22 cellular contexts compared by ENCODE assay signal in the genomic region with DNA sequence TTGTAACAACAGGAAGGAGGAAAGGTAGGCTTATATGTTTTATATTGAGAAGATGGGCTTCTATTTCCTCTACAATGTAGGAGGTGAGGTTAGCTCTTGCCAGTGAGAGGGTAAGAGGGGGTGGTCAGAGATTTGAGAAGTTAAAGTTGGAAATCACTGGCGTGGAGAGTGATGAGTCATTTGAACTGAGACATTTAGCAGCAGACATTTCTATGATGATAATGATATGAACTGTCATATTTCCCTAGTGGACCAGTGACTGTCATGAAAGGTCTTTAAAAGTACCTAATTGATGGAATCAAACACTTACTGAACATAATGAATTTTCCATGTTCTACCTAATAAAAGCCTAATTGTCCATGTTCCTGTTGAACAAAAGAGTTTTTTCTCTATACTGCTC.
A peak's percentile ranks its signal among the peaks of the same experiment; 100 is the strongest.
DNase-seq lines count a peak whose midpoint lies in the region; ATAC-seq, FAIRE-seq and TF ChIP-seq lines count a peak whose summit lies in the region.
"Had no signal": no experiment of that assay in that cellular context is flagged by ENCODE, and none has a peak within 500 bp of the region (broad histone marks: within the 10 kb centered on the region; RNA-seq: fewer than 3 reads in every experiment).

No MANE protein-coding gene starts in this region.

- peaks cover 11% of the 10 kb centered on the region for H3K9me3 Mint-ChIP-seq in activated CD4-positive, alpha-beta T cell treated with anti-CD3 and anti-CD28 coated beads for 36 hours (ENCODE audit: low read depth)
- H3K9me3 Mint-ChIP-seq in astrocyte (ENCODE audit: unreplicated experiment), result peaks cover 5% of the 10 kb centered on the region

- no peak overlapping the region for H3K4me2 ChIP-seq in astrocyte (ENCODE audit: low read length)

- no peak overlapping the region for H3K9ac ChIP-seq in astrocyte (ENCODE audit: low read length)

- no peak overlapping the region for H3K27ac ChIP-seq in astrocyte (ENCODE audit: low read depth, low read length)
- no peak overlapping the region for H3K27ac ChIP-seq in left ventricle myocardium inferior (replicated peaks)
- H3K27ac ChIP-seq: prostate gland, tibial artery had no signal

- peaks cover 3% of the 10 kb centered on the region for H3K27me3 ChIP-seq in astrocyte (ENCODE audit: insufficient read depth, low read length)
- H3K27me3 ChIP-seq in left ventricle myocardium inferior (ENCODE audit: low read depth), result no peaks in the 10 kb centered on the region
- H3K27me3 ChIP-seq: tibial artery had no signal

- H3K4me3 ChIP-seq in astrocyte (ENCODE audit: insufficient read depth, low read depth, low read length) (no peak overlapping the region), left ventricle myocardium inferior (no peak overlapping the region)
- H3K4me3 ChIP-seq: prostate gland, tibial artery had no signal

- no peaks in the 10 kb centered on the region for H3K36me3 ChIP-seq in astrocyte (ENCODE audit: insufficient read depth, low read length)
- no peaks in the 10 kb centered on the region for H3K36me3 ChIP-seq in left ventricle myocardium inferior
- H3K36me3 ChIP-seq: prostate gland, tibial artery had no signal

- intact Hi-C loops in activated CD4-positive, alpha-beta T cell treated with anti-CD3 and anti-CD28 coated beads for 36 hours (cut with DNase I, micrococcal nuclease), result no loop called here
- intact Hi-C loops in left ventricle myocardium inferior (cut with micrococcal nuclease), result no loop called here

- peaks cover 1% of the 10 kb centered on the region for H3K27me3 Mint-ChIP-seq in activated CD4-positive, alpha-beta T cell treated with anti-CD3 and anti-CD28 coated beads for 36 hours
- peaks cover 2% of the 10 kb centered on the region for H3K27me3 Mint-ChIP-seq in astrocyte (ENCODE audit: low read depth, unreplicated experiment)

- H3K79me2 ChIP-seq in astrocyte (ENCODE audit: insufficient read depth, low read length), result no peaks in the 10 kb centered on the region

- FAIRE-seq in astrocyte (lab: Jason Lieb, UNC), result no peak
- FAIRE-seq: colon had no signal

- ATAC-seq in activated CD4-positive, alpha-beta T cell treated with anti-CD3 and anti-CD28 coated beads for 36 hours, result peak; percentile 64
- ATAC-seq: T-helper 17 cell had no signal

- no peak for DNase-seq in activated CD4-positive, alpha-beta T cell treated with anti-CD3 and anti-CD28 coated beads for 36 hours
- no peak for DNase-seq in activated CD4-positive, alpha-beta T cell treated with anti-CD3 and anti-CD28 coated beads for 48 hours
- DNase-seq in LHCN-M2 (ENCODE audit: low read depth) (peak; percentile 20), astrocyte (ENCODE audit: low read depth) (peak; percentile 15), renal cortical epithelial cell (ENCODE audit: low read depth) (peak; percentile 18), ureter (ENCODE audit: low spot score) (no peak), DMS 273 (lab: John Stamatoyannopoulos, UW; ENCODE audit: unreplicated experiment) (no peak), left ventricle myocardium inferior (no peak)
- DNase-seq: 8988T; C1 segment of cervical spinal cord; DMS 273 treated with DMSO at 0.1 percent for 48 hours; endodermal cell; GOT3; midbrain; NCI-H2029; nephron progenitor cell; NK-92 treated with Interleukin-12 subunit alpha and Interleukin-12 subunit beta, amount 100 ng/mL, for 24 hours; Right ventricle myocardium superior; T-helper 17 cell; tibial artery had no signal

- H3K9me3 ChIP-seq in astrocyte (ENCODE audit: insufficient read depth, low read depth, low read length) (no peaks in the 10 kb centered on the region), left ventricle myocardium inferior (replicated peaks) (peaks cover 11% of the 10 kb centered on the region)
- H3K9me3 ChIP-seq: prostate gland had no signal

- no peak overlapping the region for H2AFZ ChIP-seq in astrocyte (ENCODE audit: low read depth, low read length)

- CTCF ChIA-PET in activated CD4-positive, alpha-beta T cell treated with anti-CD3 and anti-CD28 coated beads for 36 hours (lab: Charles Lee), result interaction anchor here (0.5 to 1.0 kb wide), 3 partner anchors 43 to 275 kb away, joined by 3 to 4 read pairs (median 3); no protein-coding TSS in a partner anchor

- H3K36me3 Mint-ChIP-seq in activated CD4-positive, alpha-beta T cell treated with anti-CD3 and anti-CD28 coated beads for 36 hours (ENCODE audit: low read depth), result no peaks in the 10 kb centered on the region
- no peaks in the 10 kb centered on the region for H3K36me3 Mint-ChIP-seq in astrocyte (ENCODE audit: low read depth, unreplicated experiment)

- H4K20me1 ChIP-seq in astrocyte (ENCODE audit: insufficient read depth, low read length), result no peaks in the 10 kb centered on the region

- H3K4me1 ChIP-seq in astrocyte (ENCODE audit: insufficient read depth, low read length) (no peaks in the 10 kb centered on the region), left ventricle myocardium inferior (no peaks in the 10 kb centered on the region)
- H3K4me1 ChIP-seq: prostate gland, tibial artery had no signal

- no peak overlapping the region for H3K4me3 Mint-ChIP-seq in activated CD4-positive, alpha-beta T cell treated with anti-CD3 and anti-CD28 coated beads for 36 hours
- no peak overlapping the region for H3K4me3 Mint-ChIP-seq in astrocyte (ENCODE audit: unreplicated experiment)
- H3K4me3 Mint-ChIP-seq: endodermal cell, nephron progenitor cell, T-helper 17 cell had no signal

- peaks cover 10% of the 10 kb centered on the region for H3K4me1 Mint-ChIP-seq in activated CD4-positive, alpha-beta T cell treated with anti-CD3 and anti-CD28 coated beads for 36 hours
- H3K4me1 Mint-ChIP-seq in astrocyte (ENCODE audit: low read depth, unreplicated experiment), result peaks cover 9% of the 10 kb centered on the region
- H3K4me1 Mint-ChIP-seq: endodermal cell, nephron progenitor cell, T-helper 17 cell had no signal

- no peak for TF ChIP-seq CTCF in astrocyte (IDR thresholded peaks at IDR 0.05; ENCODE audit: insufficient read depth, low read depth, low read length)
- TF ChIP-seq CTCF in left ventricle myocardium inferior (IDR thresholded peaks at IDR 0.05; ENCODE audit: borderline replicate concordance), result no peak

- no peak overlapping the region for H3K27ac Mint-ChIP-seq in activated CD4-positive, alpha-beta T cell treated with anti-CD3 and anti-CD28 coated beads for 36 hours
- H3K27ac Mint-ChIP-seq in astrocyte (ENCODE audit: unreplicated experiment), result no peak overlapping the region
- H3K27ac Mint-ChIP-seq: endodermal cell, nephron progenitor cell, T-helper 17 cell had no signal

- POLR2A ChIA-PET in activated CD4-positive, alpha-beta T cell treated with anti-CD3 and anti-CD28 coated beads for 36 hours (lab: Charles Lee), result no interaction called here

Comparison
In these comparisons a context has a peak if more than half of its experiments do, and no peak if none do; other contexts are left out.
1. DNase-seq: peak in LHCN-M2 (single experiment), astrocyte (single experiment) and renal cortical epithelial cell (single experiment); none in activated CD4-positive, alpha-beta T cell treated with anti-CD3 and anti-CD28 coated beads for 36 hours (single experiment), activated CD4-positive, alpha-beta T cell treated with anti-CD3 and anti-CD28 coated beads for 48 hours (single experiment), ureter (single experiment), DMS 273 (single experiment) and left ventricle myocardium inferior (single experiment).